Comparison of ENCODE assay signal across 1 cellular context in genomic region chr1:167714098-167714850, GRCh38.
A peak's percentile ranks its signal among the peaks of the same experiment; 100 is the strongest.
TF ChIP-seq lines count a peak whose summit lies in the region.

No MANE protein-coding gene starts in this region.

TF ChIP-seq in GM12878, 131 proteins besides CTCF, POLR2A, EP300 and RAD21 (continued from another document and continues in another):
- no peak for TF ChIP-seq ATF2 (IDR thresholded peaks at IDR 0.05; ENCODE audit: low read length)
- no peak for TF ChIP-seq SIX5 (IDR thresholded peaks at IDR 0.05; ENCODE audit: low read depth, low read length, severe bottlenecking)
- TF ChIP-seq CUX1 (IDR thresholded peaks at IDR 0.05; ENCODE audit: insufficient replicate concordance, low read depth, low read length) = no peak
- peak; percentile 40; the same call in 1 of the 2 replicates for TF ChIP-seq CREM (IDR thresholded peaks at IDR 0.05; ENCODE audit: low read depth)
- TF ChIP-seq MTA2 (IDR thresholded peaks at IDR 0.05; ENCODE audit: low read depth) = no peak
- no peak for TF ChIP-seq ZNF384 (IDR thresholded peaks at IDR 0.05; ENCODE audit: borderline replicate concordance, low read depth, low read length)
- TF ChIP-seq RELB (IDR thresholded peaks at IDR 0.05; ENCODE audit: low read depth) = peak; percentile 47
- TF ChIP-seq BCLAF1 (IDR thresholded peaks at IDR 0.05) = no peak
- peak; percentile 50; the same call in 1 of the 2 replicates for TF ChIP-seq MAX (IDR thresholded peaks at IDR 0.05; ENCODE audit: low read depth, low read length)
- TF ChIP-seq KAT2A (conservative IDR thresholded peaks at IDR 0.05; ENCODE audit: control insufficient read depth, low read depth, low read length) = no peak
- peak; percentile 96 for TF ChIP-seq TBL1XR1 (IDR thresholded peaks at IDR 0.05; ENCODE audit: low read depth, low read length)
- TF ChIP-seq NR2C2 (IDR thresholded peaks at IDR 0.05; ENCODE audit: borderline replicate concordance, control insufficient read depth, insufficient read length, low read depth) = no peak
- TF ChIP-seq SREBF2 (IDR thresholded peaks at IDR 0.05; ENCODE audit: low read length) = peak; percentile 99
- TF ChIP-seq SMAD1 (IDR thresholded peaks at IDR 0.05; ENCODE audit: low read depth, partially characterized antibody) = no peak
- TF ChIP-seq NBN (IDR thresholded peaks at IDR 0.05) = peak; percentile 95
- TF ChIP-seq SKIL (IDR thresholded peaks at IDR 0.05; ENCODE audit: low read depth, poor library complexity, severe bottlenecking) = peak; percentile 87
- TF ChIP-seq PRDM15 (CRISPR knock-in tag; IDR thresholded peaks at IDR 0.05) = no peak
- TF ChIP-seq CREB1 (IDR thresholded peaks at IDR 0.05; ENCODE audit: low read depth) = no peak; the same call in none of the 2 replicates
- TF ChIP-seq TCF3 (IDR thresholded peaks at IDR 0.05; ENCODE audit: borderline replicate concordance, insufficient read depth, low read depth, low read length) = 0 out of 2 replicates have a peak, but pooled peaks have one; percentile 6
- peak; percentile 77; the same call in 1 of the 2 replicates for TF ChIP-seq ZNF217 (IDR thresholded peaks at IDR 0.05)
- TF ChIP-seq GABPA (IDR thresholded peaks at IDR 0.05; ENCODE audit: low read depth) = peak; percentile 31; the same call in 1 of the 2 replicates
- TF ChIP-seq ZBTB40 (IDR thresholded peaks at IDR 0.05; ENCODE audit: borderline replicate concordance) = peak; percentile 87
- TF ChIP-seq JUND (IDR thresholded peaks at IDR 0.05; ENCODE audit: low read depth, low read length) = no peak
- peak; percentile 100 for TF ChIP-seq ZNF24 (IDR thresholded peaks at IDR 0.05)
- no peak for TF ChIP-seq ZBED1 (IDR thresholded peaks at IDR 0.05; ENCODE audit: borderline replicate concordance)
- peak; percentile 65; the same call in 1 of the 2 replicates for TF ChIP-seq CBX5 (IDR thresholded peaks at IDR 0.05; ENCODE audit: low read depth)
- no peak for TF ChIP-seq ATF3 (IDR thresholded peaks at IDR 0.05; ENCODE audit: borderline replicate concordance, extremely low read depth, low read depth, low read length)
- no peak for TF ChIP-seq EZH2 (IDR thresholded peaks at IDR 0.05; ENCODE audit: borderline replicate concordance, control insufficient read depth, low read depth, low read length)
- TF ChIP-seq HSF1 (IDR thresholded peaks at IDR 0.05; ENCODE audit: low read depth, low read length) = no peak
- no peak for TF ChIP-seq POLR2AphosphoS2 (IDR thresholded peaks at IDR 0.05; ENCODE audit: low read depth, low read length)
